In the genomic region with DNA sequence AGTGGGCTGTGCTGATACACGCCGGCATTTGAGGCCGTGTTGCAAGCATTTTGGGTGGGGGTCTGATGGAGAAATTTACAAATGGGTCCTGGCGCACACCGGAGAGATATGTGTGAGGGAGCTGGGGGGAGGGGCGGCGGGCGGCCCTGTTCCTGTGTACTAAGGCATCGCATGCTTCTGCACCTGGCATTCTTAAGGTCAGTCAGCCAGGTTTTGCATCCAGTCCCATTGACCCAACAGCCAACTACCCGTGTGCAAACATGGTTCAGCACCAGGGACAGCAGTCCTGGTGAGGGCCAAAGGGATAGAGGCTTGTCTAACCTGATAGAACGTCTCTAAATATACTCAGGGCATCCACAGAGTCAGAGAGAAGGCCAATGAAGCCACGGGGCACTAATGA, we compare ENCODE assay signal across 9 cellular contexts. TPM values are rescaled to one million over a fixed set of nuclear protein-coding genes. Genes with fewer than 3 reads are reported as not detected.
DNase-seq lines count a peak whose midpoint lies in the region; ATAC-seq and TF ChIP-seq lines count a peak whose summit lies in the region.
"Had no signal": no experiment of that assay in that cellular context is flagged by ENCODE, and none has a peak within 500 bp of the region (broad histone marks: within the 10 kb centered on the region; RNA-seq: fewer than 3 reads in every experiment).

No MANE protein-coding gene starts in this region.

- TF ChIP-seq EP300 in upper lobe of left lung (IDR thresholded peaks at IDR 0.05), result no peak

- no peaks in the 10 kb centered on the region for H4K20me1 ChIP-seq in OCI-LY7 (ENCODE audit: insufficient read depth, low read length)

- intact Hi-C loops in Right ventricle myocardium inferior (cut with DNase I) (no loop called here), Right ventricle myocardium superior (cut with DNase I) (no loop called here), OCI-LY7 (cut with micrococcal nuclease; ENCODE audit: unreplicated experiment) (no loop called here)

- H3K27ac ChIP-seq in OCI-LY7 (ENCODE audit: low read depth, low read length, poor library complexity, severe bottlenecking), result no peak overlapping the region
- no peak overlapping the region for H3K27ac ChIP-seq in upper lobe of left lung

- peak; percentile 21 for DNase-seq in Right ventricle myocardium inferior (ENCODE audit: missing footprints)
- DNase-seq in Right ventricle myocardium superior, result no peak
- DNase-seq in OCI-LY7 (ENCODE audit: low spot score), result peak; percentile 3
- DNase-seq in foreskin melanocyte, result peak; percentile 20
- peak; percentile 22 to 32 for DNase-seq in upper lobe of left lung
- DNase-seq in NCI-H2227 treated with DMSO at 0.1 percent for 48 hours (lab: John Stamatoyannopoulos, UW), result no peak
- no peak for DNase-seq in NCI-H226
- DNase-seq: stimulated activated CD4-positive, alpha-beta T cell treated with anti-CD3 and anti-CD28 coated beads, Interleukin-1b, Interleukin-23, amount 100 ng/mL, for 48 hours had no signal

- no peaks in the 10 kb centered on the region for H3K4me1 ChIP-seq in OCI-LY7 (ENCODE audit: insufficient read depth, low read length, poor library complexity, severe bottlenecking)
- no peaks in the 10 kb centered on the region for H3K4me1 ChIP-seq in upper lobe of left lung

- H3K9me3 ChIP-seq in OCI-LY7 (ENCODE audit: low read length) (no peaks in the 10 kb centered on the region), upper lobe of left lung (no peaks in the 10 kb centered on the region)

- H2AFZ ChIP-seq in OCI-LY7 (ENCODE audit: low read length), result no peak overlapping the region

- H3K4me3 ChIP-seq in OCI-LY7 (ENCODE audit: low read depth, low read length, poor library complexity, severe bottlenecking), result no peak overlapping the region
- no peak overlapping the region for H3K4me3 ChIP-seq in upper lobe of left lung

- no peaks in the 10 kb centered on the region for H3K27me3 ChIP-seq in upper lobe of left lung

- H3K9me2 ChIP-seq in OCI-LY7 (ENCODE audit: insufficient read depth, low read length), result no peaks in the 10 kb centered on the region

- no peak for TF ChIP-seq POLR2A in upper lobe of left lung (IDR thresholded peaks at IDR 0.05)

- H3K4me2 ChIP-seq in OCI-LY7 (ENCODE audit: low read length), result no peak overlapping the region

- BruUV-seq in OCI-LY7 (replicated peaks; lab: Mats Ljungman, UMichigan), result no TSS peak

- 3 to 7% methylated on average over 8 to 12 of the region's 12 CpGs for WGBS in upper lobe of left lung, 2 donors

- CTCF ChIA-PET in OCI-LY7 (lab: Charles Lee; ENCODE audit: unreplicated experiment), result no interaction called here

- POLR2A ChIA-PET in OCI-LY7 (lab: Charles Lee), result no interaction called here

- H3K36me3 ChIP-seq in OCI-LY7 (ENCODE audit: insufficient read depth, low read length) (no peaks in the 10 kb centered on the region), upper lobe of left lung (no peaks in the 10 kb centered on the region)

- no peak for ATAC-seq in Right ventricle myocardium inferior
- ATAC-seq in Right ventricle myocardium superior (ENCODE audit: poor library complexity), result no peak
- ATAC-seq in upper lobe of left lung (ENCODE audit: low FRiP score in 2 of 2), result peak in 1 of 2 donors; percentile 34
- ATAC-seq in GM21526 (IDR thresholded peaks at IDR 0.05; ENCODE audit: low FRiP score, unreplicated experiment), result no peak

- H3K79me2 ChIP-seq in OCI-LY7 (ENCODE audit: insufficient read depth, low read depth, low read length), result no peaks in the 10 kb centered on the region

- no peak for TF ChIP-seq CTCF in OCI-LY7 (conservative IDR thresholded peaks at IDR 0.05; ENCODE audit: low read length)
- no peak for TF ChIP-seq CTCF in upper lobe of left lung (IDR thresholded peaks at IDR 0.05)

RNA-seq across cellular contexts. Expression of a gene that starts 0.8 kb away (rescaled TPM):
- not detected for total RNA-seq in Right ventricle myocardium inferior
- total RNA-seq in Right ventricle myocardium superior, result not detected
- 0.03 and 0.08 TPM in 2 replicates for total RNA-seq in OCI-LY7 (2014; rRNA removed; shearing (Covaris generic))
- total RNA-seq in OCI-LY7 (2022), result 1.2 TPM in 1 of 2 replicates, not detected in the other
- not detected for total RNA-seq in upper lobe of left lung

Comparison
In these comparisons a context has a peak if more than half of its experiments do, and no peak if none do; other contexts are left out.
1. DNase-seq: peak in Right ventricle myocardium inferior (single experiment), OCI-LY7 (single experiment), foreskin melanocyte (single experiment) and upper lobe of left lung (2 of 2); none in Right ventricle myocardium superior (single experiment), NCI-H2227 treated with DMSO at 0.1 percent for 48 hours (single experiment) and NCI-H226 (single experiment).